Comparison of ENCODE assay signal across 12 cellular contexts in genomic region chr7:143387156-143387975, GRCh38. TPM values are rescaled to one million over a fixed set of nuclear protein-coding genes. Genes with fewer than 3 reads are reported as not detected.
DNase-seq lines count a peak whose midpoint lies in the region; ATAC-seq, FAIRE-seq and TF ChIP-seq lines count a peak whose summit lies in the region.
"Had no signal": no experiment of that assay in that cellular context is flagged by ENCODE, and none has a peak within 500 bp of the region (broad histone marks: within the 10 kb centered on the region; RNA-seq: fewer than 3 reads in every experiment).

No MANE protein-coding gene starts in this region.

- peaks cover 32% of the 10 kb centered on the region for H3K4me1 Mint-ChIP-seq in endothelial cell (ENCODE audit: unreplicated experiment)

- no peak overlapping the region for H3K4me2 ChIP-seq in DOHH2 (ENCODE audit: low read length)

- no peak for ATAC-seq in HG03565 (IDR thresholded peaks at IDR 0.05; ENCODE audit: unreplicated experiment)

- H3K79me2 ChIP-seq in DOHH2 (ENCODE audit: control insufficient read depth, low read length), result no peaks in the 10 kb centered on the region

- DNase-seq in ascending aorta (ENCODE audit: low spot score in 2 of 2) (no peak), kidney (peak; percentile 66), SW480 (ENCODE audit: low spot score) (no peak), NCI-H446 treated with DMSO at 0.1 percent for 48 hours (lab: John Stamatoyannopoulos, UW) (no peak), endothelial cell (ENCODE audit: low spot score) (no peak)
- DNase-seq: MG63, NCI-H510A treated with DMSO at 0.1 percent for 48 hours had no signal

- peaks cover 6% of the 10 kb centered on the region; the same call in 1 of the 2 replicates for H4K20me1 ChIP-seq in DOHH2 (ENCODE audit: control insufficient read depth, insufficient read depth, low read depth, low read length)

- H3K9ac ChIP-seq in kidney (ENCODE audit: low read length in 2 of 2), result no peak overlapping the region

- H3K36me3 ChIP-seq in DOHH2 (ENCODE audit: control insufficient read depth, low read length) (no peaks in the 10 kb centered on the region), ascending aorta (peaks cover 39 to 70% of the 10 kb centered on the region in 2 donors), kidney (ENCODE audit: control insufficient read depth in 1 of 2, insufficient read depth in 2 of 2, low read length in 2 of 2) (peaks cover 8 to 15% of the 10 kb centered on the region in 2 donors)

- intact Hi-C loops in ascending aorta (cut with DNase I), result loop anchor here (10.0 kb wide), 1 partner anchor 533 kb away; the partner anchor contains the start of gene EPHB6
- intact Hi-C loops in kidney (cut with DNase I), result no loop called here

- H3K4me1 ChIP-seq in DOHH2 (ENCODE audit: control insufficient read depth, low read length) (peaks cover 8% of the 10 kb centered on the region), ascending aorta (peaks cover 34 to 84% of the 10 kb centered on the region in 2 donors), kidney (ENCODE audit: control insufficient read depth in 1 of 2, insufficient read depth in 1 of 2, low read depth in 1 of 2, low read length in 2 of 2) (peaks cover 12 to 33% of the 10 kb centered on the region in 2 donors)

- H3K36me3 Mint-ChIP-seq in endothelial cell (ENCODE audit: low read depth, unreplicated experiment), result peaks cover 23% of the 10 kb centered on the region

- H3K9me3 Mint-ChIP-seq in endothelial cell (ENCODE audit: unreplicated experiment), result no peaks in the 10 kb centered on the region
- H3K9me3 Mint-ChIP-seq: memory B cell had no signal

- FAIRE-seq in kidney (lab: Jason Lieb, UNC), result no peak
- FAIRE-seq: urothelium cell line had no signal

- no peak overlapping the region for H3K4me3 Mint-ChIP-seq in endothelial cell (ENCODE audit: unreplicated experiment)
- H3K4me3 Mint-ChIP-seq: memory B cell had no signal

- H3K27me3 Mint-ChIP-seq in endothelial cell (ENCODE audit: unreplicated experiment), result peaks cover 13% of the 10 kb centered on the region
- H3K27me3 Mint-ChIP-seq: memory B cell had no signal

- H3K4me3 ChIP-seq in DOHH2 (ENCODE audit: low read length) (no peak overlapping the region), ascending aorta (peak overlapping the region in 1 of 2 donors; percentile 89), kidney (ENCODE audit: low read length in 2 of 2) (no peak overlapping the region)
- H3K4me3 ChIP-seq: MG63 had no signal

- H3K9me2 ChIP-seq in DOHH2 (replicated peaks; ENCODE audit: control insufficient read depth, low read length), result no peaks in the 10 kb centered on the region

- H3K27ac ChIP-seq in 22Rv1, result no peak overlapping the region
- H3K27ac ChIP-seq in DOHH2 (ENCODE audit: low read depth, low read length), result no peak overlapping the region
- peak overlapping the region; percentile 97 to 99 for H3K27ac ChIP-seq in ascending aorta
- no peak overlapping the region for H3K27ac ChIP-seq in kidney (ENCODE audit: low read depth in 2 of 2, low read length in 2 of 2)

- no peaks in the 10 kb centered on the region for H3K9me3 ChIP-seq in DOHH2 (ENCODE audit: control insufficient read depth, insufficient read depth, low read length)
- H3K9me3 ChIP-seq in ascending aorta, result no peaks in the 10 kb centered on the region
- H3K9me3 ChIP-seq in kidney (ENCODE audit: control insufficient read depth in 1 of 2, low read length in 2 of 2), result no peaks in the 10 kb centered on the region
- H3K9me3 ChIP-seq: MG63 had no signal

- 0 out of 2 replicates have a peak, but pooled peaks have one; percentile 6 for TF ChIP-seq CTCF in 22Rv1 (IDR thresholded peaks at IDR 0.05)
- TF ChIP-seq CTCF in DOHH2 (IDR thresholded peaks at IDR 0.05; ENCODE audit: low read depth, low read length, poor library complexity, severe bottlenecking), result peak; percentile 36
- peak in 1 of 3 experiments; percentile 23 for TF ChIP-seq CTCF in ascending aorta (IDR thresholded peaks at IDR 0.05)
- no peak for TF ChIP-seq CTCF in kidney (IDR thresholded peaks at IDR 0.05; ENCODE audit: borderline replicate concordance, extremely low read depth, insufficient read depth)
- no peak for TF ChIP-seq CTCF in endothelial cell (IDR thresholded peaks at IDR 0.05; ENCODE audit: unreplicated experiment)

- H3K27me3 ChIP-seq in DOHH2 (ENCODE audit: control insufficient read depth, low read length) (peaks cover 6% of the 10 kb centered on the region), ascending aorta (no peaks in the 10 kb centered on the region)
- H3K27me3 ChIP-seq: MG63 had no signal

- no peak overlapping the region for H3K27ac Mint-ChIP-seq in endothelial cell (ENCODE audit: unreplicated experiment)
- H3K27ac Mint-ChIP-seq: memory B cell had no signal

- no peaks in the 10 kb centered on the region for H3F3A ChIP-seq in DOHH2 (ENCODE audit: control insufficient read depth, insufficient read depth)

RNA-seq across cellular contexts. Expression of gene ZYX, which starts 6.2 kb away (rescaled TPM):
- 320 TPM for total RNA-seq in ascending aorta
- 193 TPM for total RNA-seq in kidney
- 50.1 TPM for polyA plus RNA-seq in kidney (ENCODE audit: insufficient read depth, low read depth, low replicate concordance)
- total RNA-seq in endothelial cell (ENCODE audit: unreplicated experiment), result 237 TPM

RNA-seq across cellular contexts. Expression of gene EPHA1, which starts 21.3 kb away (rescaled TPM):
- not detected for total RNA-seq in ascending aorta
- total RNA-seq in kidney, result 22.3 TPM
- 6.9 TPM for polyA plus RNA-seq in kidney (ENCODE audit: insufficient read depth, low read depth, low replicate concordance)
- total RNA-seq in endothelial cell (ENCODE audit: unreplicated experiment), result 7.1 TPM

RNA-seq across cellular contexts. Expression of gene FAM131B, which starts 24.9 kb away (rescaled TPM):
- total RNA-seq in ascending aorta (0.53 TPM), kidney (0.82 TPM), endothelial cell (ENCODE audit: unreplicated experiment) (1.0 TPM)
- polyA plus RNA-seq in kidney (ENCODE audit: insufficient read depth, low read depth, low replicate concordance), result 0.19 TPM

RNA-seq across cellular contexts. Expression of gene TAS2R60, which starts 55.9 kb away (rescaled TPM):
- total RNA-seq in ascending aorta, result not detected
- not detected for total RNA-seq in kidney
- polyA plus RNA-seq in kidney (ENCODE audit: insufficient read depth, low read depth, low replicate concordance), result not detected
- total RNA-seq in endothelial cell (ENCODE audit: unreplicated experiment), result not detected

Comparison
In these comparisons a context has a peak if more than half of its experiments do, and no peak if none do; other contexts are left out.
1. H3K27ac ChIP-seq: peak in ascending aorta (2 of 2); none in 22Rv1 (single experiment), DOHH2 (single experiment) and kidney (0 of 2).
2. CTCF ChIP-seq: peak in 22Rv1 (single experiment) and DOHH2 (single experiment); none in kidney (single experiment) and endothelial cell (single experiment).